ENCODE assay signal across 8 cellular contexts in genomic region chr19:58466760-58467589, GRCh38. TPM values are rescaled to one million over a fixed set of nuclear protein-coding genes. Genes with fewer than 3 reads are reported as not detected.
DNase-seq lines count a peak whose midpoint lies in the region; ATAC-seq and TF ChIP-seq lines count a peak whose summit lies in the region.

ZNF324 (plus strand) TSS chr19:58467080; CDS start chr19:58469186, 2,106 bp downstream.

- H3K4me3 Mint-ChIP-seq in T-helper 17 cell, result peak within 1 kb of the TSS; percentile 89

- H3K27ac Mint-ChIP-seq in T-helper 17 cell, result peak within 1 kb of the TSS; percentile 88

- peak; percentile 91 for ATAC-seq in HG02885 (IDR thresholded peaks at IDR 0.05; ENCODE audit: poor library complexity, unreplicated experiment)
- ATAC-seq in T-helper 17 cell, result peak; percentile 95
- peak; percentile 98 for ATAC-seq in left ventricle myocardium superior

- H3K9me3 ChIP-seq in T-helper 17 cell (ENCODE audit: control insufficient read depth, low read length, poor library complexity, severe bottlenecking) (no peaks in the 10 kb centered on the region), vagina (no peaks in the 10 kb centered on the region)

- H3K27ac ChIP-seq in vagina, result peak within 1 kb of the TSS; percentile 60

- H3K4me1 Mint-ChIP-seq in T-helper 17 cell, result peaks cover 13% of the 10 kb centered on the region

- intact Hi-C loops in left ventricle myocardium superior (cut with micrococcal nuclease) (no loop called here), vagina (cut with DNase I) (loop anchor here (5.0 kb wide), 1 partner anchor 85 kb away; the partner anchor contains the start of gene ZNF837)

- H3K27me3 ChIP-seq in vagina, result no peaks in the 10 kb centered on the region

- H3K36me3 ChIP-seq in vagina, result peaks cover 0 to 26% of the 10 kb centered on the region in 2 donors

- peaks cover 19% of the 10 kb centered on the region for H3K4me1 ChIP-seq in vagina

- TF ChIP-seq CTCF in vagina (IDR thresholded peaks at IDR 0.05), result no peak

- peak within 1 kb of the TSS; percentile 72 to 95 for H3K4me3 ChIP-seq in vagina

- TF ChIP-seq POLR2A in GM15510 (IDR thresholded peaks at IDR 0.05; ENCODE audit: borderline replicate concordance, extremely low read depth, insufficient read length), result peak; percentile 75
- TF ChIP-seq POLR2A in vagina (IDR thresholded peaks at IDR 0.05), result peak in 1 of 2 donors; percentile 23

- DNase-seq in NCI-H1694 treated with DMSO at 0.1 percent for 48 hours (lab: John Stamatoyannopoulos, UW) (peak; percentile 88), T-helper 17 cell (peak; percentile 94 to 95 (median 95)), amygdala (lab: John Stamatoyannopoulos, UW) (peak; percentile 62 to 99 (median 96)), left ventricle myocardium superior (peak; percentile 99), pulmonary artery endothelial cell (ENCODE audit: low read depth, low spot score) (peak; percentile 81), vagina (ENCODE audit: extremely low spot score in 2 of 2) (peak in 1 of 2 donors; percentile 95)

- H3K27me3 Mint-ChIP-seq in T-helper 17 cell, result no peaks in the 10 kb centered on the region

- peaks cover 2% of the 10 kb centered on the region for H3K36me3 Mint-ChIP-seq in T-helper 17 cell (ENCODE audit: low read depth)

RNA-seq across cellular contexts. Expression of gene ZNF324, which starts in this region (rescaled TPM):
- total RNA-seq in T-helper 17 cell (10 to 100 TPM; 21.0 to 35.2 TPM), left ventricle myocardium superior (5.0 TPM), pulmonary artery endothelial cell (12.6 and 12.7 TPM in 2 replicates), vagina (17.2 TPM)
